16 cellular contexts compared by ENCODE assay signal in genomic region chr15:99167640-99168039, GRCh38.
DNase-seq lines count a peak whose midpoint lies in the region; ATAC-seq and TF ChIP-seq lines count a peak whose summit lies in the region.
"Had no signal": no experiment of that assay in that cellular context is flagged by ENCODE, and none has a peak within 500 bp of the region (broad histone marks: within the 10 kb centered on the region; RNA-seq: fewer than 3 reads in every experiment).

No MANE protein-coding gene starts in this region.

- H3K27ac ChIP-seq in esophagus squamous epithelium (peak overlapping the region; percentile 73 to 92 (median 88)), thoracic aorta (peak overlapping the region; percentile 93 to 96), colonic mucosa (no peak overlapping the region), RWPE1 (no peak overlapping the region)

- intact Hi-C loops in esophagus squamous epithelium (cut with DNase I) (no loop called here), colonic mucosa (cut with DNase I) (no loop called here)

- peak; percentile 68 for ATAC-seq in GM18907 (IDR thresholded peaks at IDR 0.05; ENCODE audit: unreplicated experiment)
- ATAC-seq in HG02759 (IDR thresholded peaks at IDR 0.05; ENCODE audit: unreplicated experiment): peak; percentile 71
- ATAC-seq in thoracic aorta (ENCODE audit: insufficient number of reproducible peaks, low FRiP score, low read depth): no peak
- ATAC-seq: effector memory CD8-positive, alpha-beta T cell; left lobe of liver had no signal

- 90 to 91% methylated on average over 5 to 6 of the region's 6 CpGs for WGBS in esophagus squamous epithelium, 2 donors

- no peaks in the 10 kb centered on the region for H3K27me3 ChIP-seq in esophagus squamous epithelium
- H3K27me3 ChIP-seq in thoracic aorta (replicated peaks; ENCODE audit: insufficient read depth): no peaks in the 10 kb centered on the region
- H3K27me3 ChIP-seq in colonic mucosa: no peaks in the 10 kb centered on the region

- H3K9me3 ChIP-seq in esophagus squamous epithelium (no peaks in the 10 kb centered on the region), thoracic aorta (no peaks in the 10 kb centered on the region), colonic mucosa (no peaks in the 10 kb centered on the region)

- CTCF ChIA-PET in RWPE1 (lab: Yijun Ruan, JAX): no interaction called here

- no peak overlapping the region for H3K9ac ChIP-seq in colonic mucosa (ENCODE audit: low read depth in 2 of 2, low read length in 2 of 2)

- TF ChIP-seq CTCF in esophagus squamous epithelium (IDR thresholded peaks at IDR 0.05): no peak
- no peak for TF ChIP-seq CTCF in thoracic aorta (IDR thresholded peaks at IDR 0.05)
- no peak for TF ChIP-seq CTCF in colonic mucosa (IDR thresholded peaks at IDR 0.05)
- TF ChIP-seq CTCF in RWPE1 (conservative IDR thresholded peaks at IDR 0.05; ENCODE audit: low read depth): no peak

- H3K36me3 ChIP-seq in esophagus squamous epithelium (peaks cover 0 to 90% (median 7%) of the 10 kb centered on the region in 3 donors), thoracic aorta (no peaks in the 10 kb centered on the region), colonic mucosa (no peaks in the 10 kb centered on the region)

- H3K4me1 ChIP-seq in esophagus squamous epithelium (peaks cover 0 to 10% (median 7%) of the 10 kb centered on the region in 3 donors), thoracic aorta (ENCODE audit: control insufficient read depth in 1 of 2, low read depth in 2 of 2) (peaks cover 17 to 33% of the 10 kb centered on the region in 2 donors), colonic mucosa (no peaks in the 10 kb centered on the region)

- POLR2A ChIA-PET in RWPE1 (lab: Yijun Ruan, JAX; ENCODE audit: low non-redundant PET): no interaction called here

- no peak for TF ChIP-seq POLR2A in esophagus squamous epithelium (IDR thresholded peaks at IDR 0.05)

- DNase-seq in esophagus squamous epithelium (lab: John Stamatoyannopoulos, UW) (no peak), thoracic aorta (ENCODE audit: low spot score) (no peak), colonic mucosa (no peak), NCI-H524 (lab: John Stamatoyannopoulos, UW) (no peak), retina (no peak), RWPE1 (ENCODE audit: low spot score) (no peak)
- DNase-seq: activated CD4-positive, alpha-beta T cell treated with anti-CD3 and anti-CD28 coated beads for 48 hours; CD4-positive, CD25-positive, alpha-beta regulatory T cell; effector memory CD8-positive, alpha-beta T cell; glutamatergic neuron; NK-92 treated with Interleukin-12 subunit alpha and Interleukin-12 subunit beta, amount 100 ng/mL, for 24 hours; occipital lobe; stimulated activated CD4-positive, alpha-beta T cell treated with anti-CD3 and anti-CD28 coated beads, Interleukin-2, amount 100 ng/mL, for 24 hours had no signal

- H3K4me3 ChIP-seq in esophagus squamous epithelium (no peak overlapping the region), thoracic aorta (no peak overlapping the region), colonic mucosa (no peak overlapping the region)

Comparison
In these comparisons a context has a peak if more than half of its experiments do, and no peak if none do; other contexts are left out.
1. H3K27ac ChIP-seq: peak in esophagus squamous epithelium (4 of 4) and thoracic aorta (2 of 2); none in colonic mucosa (single experiment) and RWPE1 (single experiment).